In genomic region chr1:199273837-199274379, GRCh38 we compare ENCODE assay signal across 11 cellular contexts.
DNase-seq lines count a peak whose midpoint lies in the region; ATAC-seq and TF ChIP-seq lines count a peak whose summit lies in the region.
"Had no signal": no experiment of that assay in that cellular context is flagged by ENCODE, and none has a peak within 500 bp of the region (broad histone marks: within the 10 kb centered on the region; RNA-seq: fewer than 3 reads in every experiment).

No MANE protein-coding gene starts in this region.

- H3K36me3 ChIP-seq in OCI-LY3 (replicated peaks; ENCODE audit: low read depth, low read length): peaks cover 6% of the 10 kb centered on the region
- H3K36me3 ChIP-seq: ascending aorta, thoracic aorta had no signal

- H3K9ac ChIP-seq in OCI-LY3 (ENCODE audit: low read length): no peak overlapping the region

- H3K27me3 Mint-ChIP-seq in stimulated activated naive CD8-positive, alpha-beta T cell treated with anti-CD3 and anti-CD28 coated beads, Interleukin-15, amount 100 ng/mL, for 72 hours: peaks cover 8% of the 10 kb centered on the region

- H3K79me2 ChIP-seq in OCI-LY3 (ENCODE audit: low read length): no peaks in the 10 kb centered on the region

- H3K4me3 ChIP-seq in OCI-LY3 (ENCODE audit: low read length) (no peak overlapping the region), fibroblast of mammary gland (ENCODE audit: control insufficient read depth, low read depth, low read length) (no peak overlapping the region)
- H3K4me3 ChIP-seq: ascending aorta, thoracic aorta had no signal

- H3K4me1 ChIP-seq in OCI-LY3 (ENCODE audit: low read length): peaks cover 20% of the 10 kb centered on the region
- H3K4me1 ChIP-seq: ascending aorta had no signal

- 0 out of 2 replicates have a peak overlapping the region, but pooled peaks have one; percentile 3 for H3K4me2 ChIP-seq in OCI-LY3 (ENCODE audit: low read length)

- no peak overlapping the region for H3K27ac Mint-ChIP-seq in stimulated activated naive CD8-positive, alpha-beta T cell treated with anti-CD3 and anti-CD28 coated beads, Interleukin-15, amount 100 ng/mL, for 72 hours

- TF ChIP-seq CTCF in OCI-LY3 (IDR thresholded peaks at IDR 0.05; ENCODE audit: low read depth, low read length): no peak
- TF ChIP-seq CTCF in fibroblast of mammary gland (conservative IDR thresholded peaks at IDR 0.05; ENCODE audit: control insufficient read depth, insufficient read depth, low read depth, low read length): no peak

- H4K20me1 ChIP-seq in OCI-LY3 (ENCODE audit: insufficient read depth, low read length): no peaks in the 10 kb centered on the region

- H3K9me3 ChIP-seq in OCI-LY3 (ENCODE audit: insufficient read depth, low read length): peaks cover 11% of the 10 kb centered on the region; the same call in 1 of the 2 replicates
- H3K9me3 ChIP-seq: ascending aorta, thoracic aorta had no signal

- H3K9me3 Mint-ChIP-seq in stimulated activated naive CD8-positive, alpha-beta T cell treated with anti-CD3 and anti-CD28 coated beads, Interleukin-15, amount 100 ng/mL, for 72 hours: peaks cover 8 to 12% of the 10 kb centered on the region in 2 donors

- DNase-seq in SIG-M5 treated with dmso at 0.1 percent for 504 hours (lab: John Stamatoyannopoulos, UW; ENCODE audit: unreplicated experiment): peak; percentile 21
- no peak for DNase-seq in SIG-M5 (lab: John Stamatoyannopoulos, UW)
- peak; percentile 38 for DNase-seq in fibroblast of mammary gland (ENCODE audit: low read depth)
- no peak for DNase-seq in stimulated activated naive CD8-positive, alpha-beta T cell treated with anti-CD3 and anti-CD28 coated beads, Interleukin-15, amount 100 ng/mL, for 72 hours
- DNase-seq in cortex of kidney (lab: John Stamatoyannopoulos, UW): no peak
- DNase-seq in medulla oblongata (ENCODE audit: extremely low spot score): no peak
- no peak for DNase-seq in stimulated activated CD4-positive, alpha-beta T cell treated with anti-CD3 and anti-CD28 coated beads, Interleukin-2, amount 100 ng/mL, for 24 hours
- DNase-seq: NCI-H446 treated with DMSO at 0.1 percent for 48 hours had no signal

- ATAC-seq in stimulated activated naive CD8-positive, alpha-beta T cell treated with anti-CD3 and anti-CD28 coated beads, Interleukin-15, amount 100 ng/mL, for 72 hours: peak; percentile 83

- no peak overlapping the region for H3K27ac ChIP-seq in OCI-LY3 (ENCODE audit: low read length)
- H3K27ac ChIP-seq: ascending aorta, thoracic aorta had no signal

- peaks cover 17% of the 10 kb centered on the region for H3K4me1 Mint-ChIP-seq in stimulated activated naive CD8-positive, alpha-beta T cell treated with anti-CD3 and anti-CD28 coated beads, Interleukin-15, amount 100 ng/mL, for 72 hours

- H2AFZ ChIP-seq in OCI-LY3 (ENCODE audit: low read depth, low read length): no peak overlapping the region; the same call in 1 of the 2 replicates

- peak overlapping the region in 1 of 2 donors; percentile 0 for H3K4me3 Mint-ChIP-seq in stimulated activated naive CD8-positive, alpha-beta T cell treated with anti-CD3 and anti-CD28 coated beads, Interleukin-15, amount 100 ng/mL, for 72 hours

- no peaks in the 10 kb centered on the region for H3K27me3 ChIP-seq in OCI-LY3 (ENCODE audit: low read depth, low read length)
- H3K27me3 ChIP-seq: ascending aorta had no signal

Comparison
In these comparisons a context has a peak if more than half of its experiments do, and no peak if none do; other contexts are left out.
1. DNase-seq: peak in SIG-M5 treated with dmso at 0.1 percent for 504 hours (single experiment) and fibroblast of mammary gland (single experiment); none in SIG-M5 (single experiment), stimulated activated naive CD8-positive, alpha-beta T cell treated with anti-CD3 and anti-CD28 coated beads, Interleukin-15, amount 100 ng/mL, for 72 hours (0 of 2), cortex of kidney (single experiment), medulla oblongata (single experiment) and stimulated activated CD4-positive, alpha-beta T cell treated with anti-CD3 and anti-CD28 coated beads, Interleukin-2, amount 100 ng/mL, for 24 hours (0 of 2).